Comparison of ENCODE assay signal across 21 cellular contexts in the genomic region with DNA sequence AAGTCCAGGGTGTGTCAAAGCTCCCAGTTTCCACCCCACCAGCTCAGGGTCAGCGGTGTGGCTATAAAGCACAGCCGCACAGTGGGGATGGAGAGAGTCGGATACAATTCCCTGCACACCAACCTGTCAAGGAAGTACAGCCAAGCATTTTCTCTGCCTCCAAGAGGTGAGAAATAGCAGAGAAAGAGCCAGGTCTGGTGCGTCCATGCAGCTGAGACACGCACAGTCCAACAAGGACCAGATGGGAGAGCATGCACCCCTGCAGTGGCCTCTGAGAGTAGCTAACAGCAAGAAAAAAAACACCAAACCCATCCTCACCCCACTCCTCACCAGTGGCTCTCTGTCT.
"Had no signal": no experiment of that assay in that cellular context is flagged by ENCODE, and none has a peak within 500 bp of the region (broad histone marks: within the 10 kb centered on the region; RNA-seq: fewer than 3 reads in every experiment).

No MANE protein-coding gene starts in this region.

- H3K36me3 Mint-ChIP-seq: activated naive CD4-positive, alpha-beta T cell treated with anti-CD3 and anti-CD28 coated beads, Interleukin-2, amount 10 ng/mL, durations not matched to agents 7 days and 5 days; activated naive CD8-positive, alpha-beta T cell treated with anti-CD3 and anti-CD28 coated beads for 36 hours had no signal

- H3K27ac Mint-ChIP-seq: activated CD8-positive, alpha-beta T cell treated with anti-CD3 and anti-CD28 coated beads for 36 hours; activated naive CD4-positive, alpha-beta T cell treated with anti-CD3 and anti-CD28 coated beads, Interleukin-2, amount 10 ng/mL, durations not matched to agents 7 days and 5 days; activated naive CD8-positive, alpha-beta T cell treated with anti-CD3 and anti-CD28 coated beads for 36 hours; activated T-cell treated with anti-CD3 and anti-CD28 coated beads, Interleukin-2, amount 50 U/mL, for 72 hours; activated T-helper 2 cell treated with anti-CD3 and anti-CD28 coated beads, Interferon-gamma antibody, Interleukin-2, Interleukin-4, amounts not matched to agents 10 μg/mL and 5 μg/mL and 100 μg/mL, durations not matched to agents 14 hours and 24 hours and 36 hours; T-helper 2 cell treated with Interferon-gamma antibody and Interleukin-4, amounts not matched to agents 5 μg/mL and 100 μg/mL, for 36 hours had no signal

- H3K4me1 Mint-ChIP-seq: activated naive CD4-positive, alpha-beta T cell treated with anti-CD3 and anti-CD28 coated beads, Interleukin-2, amount 10 ng/mL, durations not matched to agents 7 days and 5 days; activated naive CD8-positive, alpha-beta T cell treated with anti-CD3 and anti-CD28 coated beads for 36 hours had no signal

- DNase-seq: activated CD4-positive, alpha-beta T cell treated with anti-CD3 and anti-CD28 coated beads for 4 hours; activated CD8-positive, alpha-beta memory T cell treated with anti-CD3 and anti-CD28 coated beads, Interleukin-2, amount 50 U/mL, for 4 hours; activated CD8-positive, alpha-beta T cell treated with anti-CD3 and anti-CD28 coated beads for 36 hours; activated gamma-delta T cell treated with Interleukin-2 at 50 U/mL for 16 hours; activated naive CD4-positive, alpha-beta T cell treated with anti-CD3 and anti-CD28 coated beads, Interleukin-2, amount 10 ng/mL, durations not matched to agents 7 days and 5 days; activated naive CD8-positive, alpha-beta T cell treated with anti-CD3 and anti-CD28 coated beads for 36 hours; activated T-cell treated with anti-CD3 and anti-CD28 coated beads, Interleukin-2, amount 50 U/mL, for 72 hours; anterior cingulate cortex; KBM-7; NCI-H1048; NCI-H1930; NCI-H2171; NCI-H2227 treated with DMSO at 0.1 percent for 48 hours; NCI-H446 treated with DMSO at 0.1 percent for 48 hours; NCI-H524 treated with DMSO at 0.1 percent for 48 hours; NCI-H774; SIG-M5; SW 1271 had no signal

- ATAC-seq: activated CD4-positive, CD25-positive, alpha-beta regulatory T cell treated with anti-CD3 and anti-CD28 coated beads, Interleukin-2, amount 50 U/mL, for 24 hours; activated CD8-positive, alpha-beta T cell treated with anti-CD3 and anti-CD28 coated beads for 36 hours; activated T-cell treated with anti-CD3 and anti-CD28 coated beads, Interleukin-2, amount 50 U/mL, for 72 hours had no signal

- H3K9me3 Mint-ChIP-seq: activated CD8-positive, alpha-beta T cell treated with anti-CD3 and anti-CD28 coated beads for 36 hours; activated naive CD4-positive, alpha-beta T cell treated with anti-CD3 and anti-CD28 coated beads, Interleukin-2, amount 10 ng/mL, durations not matched to agents 7 days and 5 days; activated naive CD8-positive, alpha-beta T cell treated with anti-CD3 and anti-CD28 coated beads for 36 hours; activated T-cell treated with anti-CD3 and anti-CD28 coated beads, Interleukin-2, amount 50 U/mL, for 72 hours; activated T-helper 2 cell treated with anti-CD3 and anti-CD28 coated beads, Interferon-gamma antibody, Interleukin-2, Interleukin-4, amounts not matched to agents 10 μg/mL and 5 μg/mL and 100 μg/mL, durations not matched to agents 14 hours and 24 hours and 36 hours; T-helper 2 cell treated with Interferon-gamma antibody and Interleukin-4, amounts not matched to agents 5 μg/mL and 100 μg/mL, for 36 hours had no signal

- H3K4me3 Mint-ChIP-seq: activated CD8-positive, alpha-beta T cell treated with anti-CD3 and anti-CD28 coated beads for 36 hours; activated naive CD4-positive, alpha-beta T cell treated with anti-CD3 and anti-CD28 coated beads, Interleukin-2, amount 10 ng/mL, durations not matched to agents 7 days and 5 days; activated naive CD8-positive, alpha-beta T cell treated with anti-CD3 and anti-CD28 coated beads for 36 hours; activated T-cell treated with anti-CD3 and anti-CD28 coated beads, Interleukin-2, amount 50 U/mL, for 72 hours; T-helper 2 cell treated with Interferon-gamma antibody and Interleukin-4, amounts not matched to agents 5 μg/mL and 100 μg/mL, for 36 hours had no signal

- H3K27me3 Mint-ChIP-seq: activated CD8-positive, alpha-beta T cell treated with anti-CD3 and anti-CD28 coated beads for 36 hours; activated naive CD4-positive, alpha-beta T cell treated with anti-CD3 and anti-CD28 coated beads, Interleukin-2, amount 10 ng/mL, durations not matched to agents 7 days and 5 days had no signal
